Comparison of ENCODE assay signal across 8 cellular contexts in the genomic region with DNA sequence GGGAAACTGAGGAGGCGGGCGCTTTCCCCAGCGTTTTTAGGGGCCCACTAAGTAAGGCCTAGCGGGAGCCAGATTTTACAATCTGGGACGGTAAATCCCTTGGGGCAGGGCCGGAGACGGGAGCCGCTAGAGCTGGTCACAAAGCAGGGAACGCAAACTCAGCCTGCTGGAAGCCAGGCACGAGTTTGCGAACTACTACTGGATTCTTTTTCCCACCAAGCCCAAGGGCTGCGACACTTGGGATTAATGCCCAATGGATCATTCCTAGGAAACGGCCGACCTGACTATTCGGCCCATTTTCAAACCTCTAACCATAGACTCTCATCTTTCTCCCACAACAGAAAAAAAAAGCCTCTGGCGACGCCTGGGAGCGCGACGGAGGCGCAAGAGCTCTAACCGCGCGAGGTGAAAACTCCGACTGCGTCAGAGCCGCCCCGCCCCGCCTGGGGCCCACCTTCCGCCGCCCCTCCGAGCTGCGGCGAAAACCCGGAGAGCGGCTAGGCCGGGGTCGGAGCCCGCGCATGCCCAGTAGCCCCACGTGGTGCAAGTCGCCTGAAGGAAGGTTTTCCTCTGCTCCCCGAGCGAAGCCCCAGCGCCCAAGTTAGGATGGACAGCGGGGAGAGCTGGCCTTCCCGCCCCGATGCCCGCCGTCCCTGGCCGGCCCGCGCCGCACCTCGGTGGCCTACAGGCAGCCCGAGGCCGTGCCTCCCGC. TPM values are rescaled to one million over a fixed set of nuclear protein-coding genes. Genes with fewer than 3 reads are reported as not detected.
A peak's percentile ranks its signal among the peaks of the same experiment; 100 is the strongest.
DNase-seq lines count a peak whose midpoint lies in the region; ATAC-seq, FAIRE-seq and TF ChIP-seq lines count a peak whose summit lies in the region.

No MANE protein-coding gene starts in this region.

- no peaks in the 10 kb centered on the region for H3K36me3 ChIP-seq in CD8-positive, alpha-beta memory T cell (ENCODE audit: insufficient read depth, low read length)
- H3K36me3 ChIP-seq in H1 (ENCODE audit: control insufficient read depth in 2 of 4, insufficient read depth in 4 of 4, low read length in 3 of 4) (no peaks in the 10 kb centered on the region), mesodermal cell (ENCODE audit: control insufficient read depth, insufficient read depth, low read length) (no peaks in the 10 kb centered on the region)

- H4K8ac ChIP-seq in H1 (ENCODE audit: extremely low read depth, insufficient read depth, low read length), result peak overlapping the region; percentile 99

- peaks cover 32% of the 10 kb centered on the region for H3K4me1 ChIP-seq in CD8-positive, alpha-beta memory T cell (ENCODE audit: insufficient read depth, low read length)
- H3K4me1 ChIP-seq in H1 (replicated peaks in 1 of 4; ENCODE audit: control insufficient read depth in 3 of 4, insufficient read depth in 4 of 4, low read length in 3 of 4), result peaks cover 9 to 26% (median 15%) of the 10 kb centered on the region in 4 experiments
- H3K4me1 ChIP-seq in mesodermal cell (ENCODE audit: control insufficient read depth, insufficient read depth, low read length, poor library complexity, severe bottlenecking), result peaks cover 9% of the 10 kb centered on the region

- H4K5ac ChIP-seq in H1 (ENCODE audit: insufficient read length, low read depth, low read length), result peak overlapping the region; percentile 98

- no peak for FAIRE-seq in H1 (lab: Jason Lieb, UNC)

- 0 out of 4 replicates have a peak, but pooled peaks of 1 of the 2 experiments have one; percentile 3 for TF ChIP-seq RAD21 in H1 (IDR thresholded peaks at IDR 0.05 in 1 of 2, conservative IDR thresholded peaks at IDR 0.05 in 1 of 2; ENCODE audit: low read depth in 2 of 2, low read length in 2 of 2)

- no peak overlapping the region for H3K23ac ChIP-seq in H1 (ENCODE audit: insufficient read length)

- no peaks in the 10 kb centered on the region for H3K27me3 ChIP-seq in CD8-positive, alpha-beta memory T cell (ENCODE audit: insufficient read depth, low read length, poor library complexity, severe bottlenecking)
- no peaks in the 10 kb centered on the region; a peak in 1 of 7 replicates for H3K27me3 ChIP-seq in H1 (replicated peaks in 1 of 4; ENCODE audit: control insufficient read depth in 3 of 4, extremely low read depth in 1 of 4, insufficient read depth in 3 of 4, low read length in 3 of 4)

- peak overlapping the region; percentile 93 for H3K56ac ChIP-seq in H1 (replicated peaks; ENCODE audit: insufficient read length, low read depth, low read length)

- peaks cover 0 to 33% of the 10 kb centered on the region in 2 experiments; a peak in 2 of 4 replicates for H3K79me2 ChIP-seq in H1 (ENCODE audit: control insufficient read depth in 1 of 2, insufficient read depth in 2 of 2, low read length in 2 of 2)

- WGBS in H1 (ENCODE audit: extremely low coverage in 1 of 2, insufficient coverage in 1 of 2, insufficient read length in 1 of 2, insufficient replicate concordance in 2 of 2, low coverage in 1 of 2, low lambda C conversion rate in 2 of 2, missing lambda C conversion rate in 1 of 2), 2 experiments, result 1% methylated on average over 31 of the region's 58 CpGs; no CpG with 5 or more reads in 1 of the 2 experiments
- WGBS in mesodermal cell (ENCODE audit: insufficient coverage in 2 of 2), 2 experiments, result 0% methylated on average over 20 to 58 of the region's 58 CpGs

- peak overlapping the region; percentile 60 for H2AFZ ChIP-seq in H1 (ENCODE audit: low read length)

- no peak overlapping the region for H2BK12ac ChIP-seq in H1 (ENCODE audit: low read depth, low read length)

- H3K36me3 Mint-ChIP-seq in CD8-positive, alpha-beta memory T cell, result peaks cover 0 to 20% (median 0%) of the 10 kb centered on the region in 3 donors
- peaks cover 12% of the 10 kb centered on the region for H3K36me3 Mint-ChIP-seq in activated CD8-positive, alpha-beta memory T cell treated with anti-CD3 and anti-CD28 coated beads, Interleukin-2, amount 10 ng/mL, durations not matched to agents 7 days and 5 days

- CTCF ChIA-PET in CD8-positive, alpha-beta memory T cell (lab: Charles Lee), result interaction anchor here (0.7 to 3.3 kb wide), 10 partner anchors 12 to 257 kb away, joined by 3 to 22 read pairs (median 4); no protein-coding TSS in a partner anchor
- CTCF ChIA-PET in activated CD8-positive, alpha-beta memory T cell treated with anti-CD3 and anti-CD28 coated beads, Interleukin-2, amount 10 ng/mL, durations not matched to agents 7 days and 5 days (lab: Charles Lee), result interaction anchor here (0.8 to 3.4 kb wide), 7 partner anchors 12 to 227 kb away, joined by 3 to 21 read pairs (median 4); no protein-coding TSS in a partner anchor
- CTCF ChIA-PET in H1 (lab: Charles Lee; ENCODE audit: partially characterized antibody), result interaction anchor here (0.6 to 1.4 kb wide), 3 partner anchors 12 to 62 kb away, joined by 3 to 4 read pairs (median 3); no protein-coding TSS in a partner anchor

- H3K27me3 Mint-ChIP-seq in CD8-positive, alpha-beta memory T cell, result peaks cover 0 to 5% of the 10 kb centered on the region in 2 donors
- H3K27me3 Mint-ChIP-seq in activated CD8-positive, alpha-beta memory T cell treated with anti-CD3 and anti-CD28 coated beads, Interleukin-2, amount 10 ng/mL, durations not matched to agents 7 days and 5 days, result peaks cover 12% of the 10 kb centered on the region

- no peak overlapping the region for H3K4ac ChIP-seq in H1 (replicated peaks; ENCODE audit: insufficient read length, low read depth, low read length)

- DNase-seq in CD8-positive, alpha-beta memory T cell, result peak; percentile 92 to 97 (median 96)
- peak; percentile 69 for DNase-seq in HPDE6-E6E7 (ENCODE audit: extremely low spot score)
- DNase-seq in NK-92 treated with Interleukin-12 subunit alpha and Interleukin-12 subunit beta, amount 100 ng/mL, for 24 hours (lab: John Stamatoyannopoulos, UW), result peak; percentile 91
- peak; percentile 96 for DNase-seq in activated CD8-positive, alpha-beta memory T cell treated with anti-CD3 and anti-CD28 coated beads, Interleukin-2, amount 10 ng/mL, durations not matched to agents 7 days and 5 days
- DNase-seq in H1 (ENCODE audit: low read depth in 1 of 2, low spot score in 2 of 2), result peak; percentile 83 to 99
- peak; percentile 90 for DNase-seq in stimulated activated CD8-positive, alpha-beta memory T cell treated with anti-CD3 and anti-CD28 coated beads, Interleukin-15, amount 100 ng/mL, for 1 hour (ENCODE audit: low read depth)

- peaks cover 2 to 10% of the 10 kb centered on the region in 2 experiments for H4K20me1 ChIP-seq in H1 (replicated peaks in 1 of 2; ENCODE audit: control insufficient read depth in 1 of 2, insufficient read depth in 2 of 2, low read length in 2 of 2)

- H3K9me3 Mint-ChIP-seq in CD8-positive, alpha-beta memory T cell, result no peaks in the 10 kb centered on the region
- H3K9me3 Mint-ChIP-seq in activated CD8-positive, alpha-beta memory T cell treated with anti-CD3 and anti-CD28 coated beads, Interleukin-2, amount 10 ng/mL, durations not matched to agents 7 days and 5 days (ENCODE audit: low read depth), result no peaks in the 10 kb centered on the region

- peak overlapping the region; percentile 100 for H3K27ac ChIP-seq in CD8-positive, alpha-beta memory T cell (ENCODE audit: low read depth, low read length)
- H3K27ac ChIP-seq in H1 (ENCODE audit: low read depth, low read length), result peak overlapping the region; percentile 97
- H3K27ac ChIP-seq in mesodermal cell (ENCODE audit: low read depth, low read length, severe bottlenecking), result peak overlapping the region; percentile 98

- peak overlapping the region; percentile 97 for H4K91ac ChIP-seq in H1 (replicated peaks; ENCODE audit: insufficient read length, low read length)

- peak overlapping the region; percentile 95 to 99 (median 96) for H3K4me3 Mint-ChIP-seq in CD8-positive, alpha-beta memory T cell
- peak overlapping the region; percentile 95 for H3K4me3 Mint-ChIP-seq in activated CD8-positive, alpha-beta memory T cell treated with anti-CD3 and anti-CD28 coated beads, Interleukin-2, amount 10 ng/mL, durations not matched to agents 7 days and 5 days

- peak overlapping the region; percentile 96 for H2BK5ac ChIP-seq in H1 (ENCODE audit: low read depth, low read length)

- H3K9me3 ChIP-seq in CD8-positive, alpha-beta memory T cell (ENCODE audit: low read length), result no peaks in the 10 kb centered on the region
- no peaks in the 10 kb centered on the region for H3K9me3 ChIP-seq in H1 (ENCODE audit: insufficient read depth in 2 of 2, low read depth in 1 of 2, low read length in 1 of 2)
- H3K9me3 ChIP-seq in mesodermal cell (ENCODE audit: control insufficient read depth, low read length), result no peaks in the 10 kb centered on the region

- POLR2A ChIA-PET in CD8-positive, alpha-beta memory T cell (lab: Charles Lee), result interaction anchor here (0.7 to 5.7 kb wide), 6 partner anchors 12 to 112 kb away, joined by 3 to 53 read pairs (median 5); no protein-coding TSS in a partner anchor
- POLR2A ChIA-PET in H1 (lab: Charles Lee; ENCODE audit: partially characterized antibody), result interaction anchor here (0.6 to 2.5 kb wide), 15 partner anchors 10 to 1073 kb away, joined by 3 to 21 read pairs (median 4); no protein-coding TSS in a partner anchor

- H3K9ac ChIP-seq in H1 (replicated peaks in 1 of 4; ENCODE audit: extremely low read depth in 1 of 4, low read depth in 3 of 4, low read length in 3 of 4), result peak overlapping the region; percentile 91 to 94 (median 92)

- peaks cover 17% of the 10 kb centered on the region for H3K23me2 ChIP-seq in H1 (ENCODE audit: low read depth, low read length)

- peak overlapping the region; percentile 97; the same call in 1 of the 2 replicates for H2BK15ac ChIP-seq in H1 (ENCODE audit: low read length)

- peaks cover 37 to 41% (median 37%) of the 10 kb centered on the region in 3 donors for H3K4me1 Mint-ChIP-seq in CD8-positive, alpha-beta memory T cell
- H3K4me1 Mint-ChIP-seq in activated CD8-positive, alpha-beta memory T cell treated with anti-CD3 and anti-CD28 coated beads, Interleukin-2, amount 10 ng/mL, durations not matched to agents 7 days and 5 days, result peaks cover 41% of the 10 kb centered on the region

- peak; percentile 35 for ATAC-seq in GM19468 (IDR thresholded peaks at IDR 0.05; ENCODE audit: extremely low read depth, unreplicated experiment)
- ATAC-seq in activated CD8-positive, alpha-beta memory T cell treated with anti-CD3 and anti-CD28 coated beads, Interleukin-2, amount 10 ng/mL, durations not matched to agents 7 days and 5 days, result peak; percentile 69

- no peak overlapping the region for H2AK5ac ChIP-seq in H1 (ENCODE audit: low read depth, low read length)

- H3K4me3 ChIP-seq in CD8-positive, alpha-beta memory T cell (ENCODE audit: low read length), result peak overlapping the region; percentile 99
- H3K4me3 ChIP-seq in H1 (ENCODE audit: extremely low read depth in 1 of 4, insufficient read depth in 2 of 4, low read depth in 3 of 4, low read length in 4 of 4) (peak overlapping the region; percentile 65 to 88 (median 76)), mesodermal cell (ENCODE audit: extremely low read depth, insufficient read depth, low read length, poor library complexity, severe bottlenecking) (peak overlapping the region; percentile 83)

- no peak overlapping the region for H2BK120ac ChIP-seq in H1 (replicated peaks; ENCODE audit: low read depth, low read length)

- H2BK20ac ChIP-seq in H1 (ENCODE audit: low read length), result no peak overlapping the region

- peak overlapping the region; percentile 88 to 100 for H3K4me2 ChIP-seq in H1 (ENCODE audit: insufficient read depth in 1 of 2, low read depth in 2 of 2, low read length in 2 of 2)

- H3K79me1 ChIP-seq in H1 (ENCODE audit: low read depth, low read length), result peaks cover 2% of the 10 kb centered on the region; the same call in 1 of the 2 replicates

- peak overlapping the region; percentile 96 to 100 (median 98) for H3K27ac Mint-ChIP-seq in CD8-positive, alpha-beta memory T cell
- H3K27ac Mint-ChIP-seq in activated CD8-positive, alpha-beta memory T cell treated with anti-CD3 and anti-CD28 coated beads, Interleukin-2, amount 10 ng/mL, durations not matched to agents 7 days and 5 days, result peak overlapping the region; percentile 96

- peak overlapping the region; percentile 98 for H3K18ac ChIP-seq in H1 (ENCODE audit: extremely low read depth, low read length)

- H3K14ac ChIP-seq in H1 (ENCODE audit: insufficient read length), result no peak overlapping the region

- TF ChIP-seq CTCF in H1 (IDR thresholded peaks at IDR 0.05; ENCODE audit: control extremely low read depth in 1 of 3, insufficient read depth in 1 of 3, low read depth in 1 of 3, low read length in 3 of 3), result no peak

- 0 out of 3 replicates have a peak, but pooled peaks of 1 of the 2 experiments have one; percentile 21 for TF ChIP-seq EP300 in H1 (IDR thresholded peaks at IDR 0.05; ENCODE audit: borderline replicate concordance in 1 of 2, low read depth in 2 of 2, low read length in 2 of 2)

- peak in 1 of 2 experiments; percentile 73; a peak in 1 of 3 replicates for TF ChIP-seq POLR2A in H1 (IDR thresholded peaks at IDR 0.05; ENCODE audit: control extremely low read depth in 1 of 2, low read depth in 2 of 2, low read length in 2 of 2)

RNA-seq across cellular contexts. Expression of gene SGMS1, which starts 0.6 kb away (rescaled TPM):
- 10 to 100 TPM; 13.5 to 14.5 TPM for total RNA-seq in CD8-positive, alpha-beta memory T cell
- polyA plus RNA-seq in CD8-positive, alpha-beta memory T cell, result 11.3 TPM
- 10 to 100 TPM; 37.0 to 38.4 TPM for total RNA-seq in activated CD8-positive, alpha-beta memory T cell treated with anti-CD3 and anti-CD28 coated beads, Interleukin-2, amount 10 ng/mL, durations not matched to agents 7 days and 5 days
- total RNA-seq in H1 (2021; fragmentation: NEBNext Ultra II Directional; extraction: Animal tissue kit (Norgen Biotek cat#: 25700)), result 12.7 and 15.6 TPM in 2 replicates
- polyA plus RNA-seq in H1 (2011; rRNA removed), result 4.8 and 6.0 TPM in 2 replicates
- 6.7 TPM for polyA plus RNA-seq in H1 (2011; cell fraction: cytosol; rRNA removed)
- 12.3 TPM for polyA plus RNA-seq in H1 (2011; cell fraction: nucleus; rRNA removed)
- 9.0 to 10.5 TPM (median 10.5 TPM) in 4 replicates for polyA plus RNA-seq in H1 (2012, experiment 1 of 2)
- polyA plus RNA-seq in H1 (2012, experiment 2 of 2), result 1.3 TPM
- polyA plus RNA-seq in H1 (2013, experiment 1 of 2), result 8.1 TPM
- polyA plus RNA-seq in H1 (2013, experiment 2 of 2), result 8.7 TPM
- 14.5 and 14.8 TPM in 2 replicates for polyA minus RNA-seq in H1 (2011; rRNA and poly(A)+ RNA removed)
- 14.5 TPM for polyA minus RNA-seq in H1 (2011; cell fraction: cytosol; rRNA and poly(A)+ RNA removed)
- 58.9 TPM for polyA minus RNA-seq in H1 (2011; cell fraction: nucleus; rRNA and poly(A)+ RNA removed)
- 11.1 TPM for polyA plus RNA-seq in mesodermal cell (2013, experiment 1 of 2)
- 11.7 TPM for polyA plus RNA-seq in mesodermal cell (2013, experiment 2 of 2)

Comparison
In these comparisons a context has a peak if more than half of its experiments do, and no peak if none do; other contexts are left out.
1. Peak in every context shown above with its lines: DNase-seq, ATAC-seq, H3K4me3 ChIP-seq and H3K27ac ChIP-seq.